In genomic region chr5:81505672-81506071, GRCh38 we compare ENCODE assay signal across 23 cellular contexts.
DNase-seq lines count a peak whose midpoint lies in the region; ATAC-seq and TF ChIP-seq lines count a peak whose summit lies in the region.
"Had no signal": no experiment of that assay in that cellular context is flagged by ENCODE, and none has a peak within 500 bp of the region (broad histone marks: within the 10 kb centered on the region; RNA-seq: fewer than 3 reads in every experiment).

No MANE protein-coding gene starts in this region.

- peak overlapping the region; percentile 47 for H3K4me3 Mint-ChIP-seq in natural killer cell
- H3K4me3 Mint-ChIP-seq in activated CD8-positive, alpha-beta memory T cell treated with anti-CD3 and anti-CD28 coated beads, Interleukin-2, amount 10 ng/mL, durations not matched to agents 7 days and 5 days = no peak overlapping the region
- H3K4me3 Mint-ChIP-seq: activated naive CD8-positive, alpha-beta T cell; naive thymus-derived CD8-positive, alpha-beta T cell; type B pancreatic cell had no signal

- H3K36me3 ChIP-seq in heart right ventricle = no peaks in the 10 kb centered on the region
- no peaks in the 10 kb centered on the region for H3K36me3 ChIP-seq in upper lobe of left lung
- H3K36me3 ChIP-seq: cardiac muscle cell had no signal

- H3K9me3 Mint-ChIP-seq in natural killer cell = peaks cover 0 to 2% of the 10 kb centered on the region in 2 donors
- peaks cover 2% of the 10 kb centered on the region for H3K9me3 Mint-ChIP-seq in activated CD8-positive, alpha-beta memory T cell treated with anti-CD3 and anti-CD28 coated beads, Interleukin-2, amount 10 ng/mL, durations not matched to agents 7 days and 5 days (ENCODE audit: low read depth)

- no peaks in the 10 kb centered on the region for H3K27me3 Mint-ChIP-seq in natural killer cell (ENCODE audit: low read depth in 2 of 2)
- no peaks in the 10 kb centered on the region for H3K27me3 Mint-ChIP-seq in activated CD8-positive, alpha-beta memory T cell treated with anti-CD3 and anti-CD28 coated beads, Interleukin-2, amount 10 ng/mL, durations not matched to agents 7 days and 5 days
- H3K27me3 Mint-ChIP-seq: activated naive CD8-positive, alpha-beta T cell; naive thymus-derived CD8-positive, alpha-beta T cell; type B pancreatic cell had no signal

- no peaks in the 10 kb centered on the region for H3K9me3 ChIP-seq in heart right ventricle
- no peaks in the 10 kb centered on the region for H3K9me3 ChIP-seq in upper lobe of left lung
- H3K9me3 ChIP-seq: A549, SK-N-SH had no signal

- intact Hi-C loops in heart right ventricle (cut with DNase I) = loop anchor here (2.0 to 10.0 kb wide), 13 partner anchors 242 to 719 kb away; partner anchors contain the start of genes SSBP2 (in 5 of the 10) and ATG10 (in 3 of the 10)
- intact Hi-C loops in left cardiac atrium (cut with DNase I) = loop anchor here in 1 of 2 donors (2.0 to 5.0 kb wide), 4 partner anchors 242 to 661 kb away; partner anchors contain the start of gene ATG10
- intact Hi-C loops in natural killer cell (cut with micrococcal nuclease) = loop anchor here (5.0 kb wide), 1 partner anchor 347 kb away; no protein-coding TSS in a partner anchor

- peaks cover 0 to 27% (median 20%) of the 10 kb centered on the region in 9 donors for H3K4me1 ChIP-seq in heart right ventricle
- H3K4me1 ChIP-seq in upper lobe of left lung = peaks cover 0 to 19% (median 13%) of the 10 kb centered on the region in 4 donors

- no peak for TF ChIP-seq EP300 in upper lobe of left lung (IDR thresholded peaks at IDR 0.05)

- no peaks in the 10 kb centered on the region for H3K36me3 Mint-ChIP-seq in natural killer cell
- peaks cover 4% of the 10 kb centered on the region for H3K36me3 Mint-ChIP-seq in activated CD8-positive, alpha-beta memory T cell treated with anti-CD3 and anti-CD28 coated beads, Interleukin-2, amount 10 ng/mL, durations not matched to agents 7 days and 5 days

- DNase-seq in heart right ventricle (no peak), left cardiac atrium (no peak), fibroblast of mammary gland (ENCODE audit: low read depth) (peak; percentile 2), natural killer cell (no peak), upper lobe of left lung (no peak), DMS53 treated with DMSO at 0.1 percent for 48 hours (lab: John Stamatoyannopoulos, UW; ENCODE audit: unreplicated experiment) (no peak), NCI-H1694 treated with DMSO at 0.1 percent for 48 hours (lab: John Stamatoyannopoulos, UW) (no peak)
- DNase-seq in activated CD8-positive, alpha-beta memory T cell treated with anti-CD3 and anti-CD28 coated beads, Interleukin-2, amount 10 ng/mL, durations not matched to agents 7 days and 5 days = no peak
- DNase-seq: activated CD4-positive, alpha-beta T cell treated with anti-CD3 and anti-CD28 coated beads, Interleukin-2, amount 50 U/mL, for 1 hour; activated T-cell treated with anti-CD3 and anti-CD28 coated beads, Interleukin-2, amount 50 U/mL, for 1 hour; DMS53; KG1; left colon; naive thymus-derived CD8-positive, alpha-beta T cell; NCI-H1417 treated with DMSO at 0.1 percent for 48 hours; NCI-H226; retina; SK-N-SH; stimulated activated CD4-positive, alpha-beta T cell treated with anti-CD3 and anti-CD28 coated beads, Interleukin-4, amount 100 ng/mL, for 4 hours had no signal

- CTCF ChIA-PET in activated CD8-positive, alpha-beta memory T cell treated with anti-CD3 and anti-CD28 coated beads, Interleukin-2, amount 10 ng/mL, durations not matched to agents 7 days and 5 days (lab: Charles Lee) = no interaction called here

- no peak for TF ChIP-seq POLR2A in upper lobe of left lung (IDR thresholded peaks at IDR 0.05)

- WGBS in heart right ventricle, 2 donors = 49 to 60% methylated on average over 1 of the region's 1 CpG
- 31 to 36% methylated on average over 1 of the region's 1 CpG for WGBS in upper lobe of left lung, 2 donors

- H3K27me3 ChIP-seq in heart right ventricle (no peaks in the 10 kb centered on the region), upper lobe of left lung (no peaks in the 10 kb centered on the region)
- H3K27me3 ChIP-seq: cardiac muscle cell had no signal

- H3K27ac ChIP-seq in heart right ventricle (peak overlapping the region in 7 of 10 donors; percentile 24 to 74 (median 61)), upper lobe of left lung (peak overlapping the region; percentile 3 to 72 (median 48))
- H3K27ac ChIP-seq: A549 had no signal

- H3K4me3 ChIP-seq in heart right ventricle (peak overlapping the region in 6 of 10 donors; percentile 1 to 37 (median 23)), fibroblast of mammary gland (ENCODE audit: control insufficient read depth, low read depth, low read length) (no peak overlapping the region), upper lobe of left lung (peak overlapping the region in 1 of 4 donors; percentile 21)
- H3K4me3 ChIP-seq: A549, cardiac muscle cell had no signal

- TF ChIP-seq CTCF in heart right ventricle (IDR thresholded peaks at IDR 0.05) = no peak
- no peak for TF ChIP-seq CTCF in fibroblast of mammary gland (conservative IDR thresholded peaks at IDR 0.05; ENCODE audit: control insufficient read depth, insufficient read depth, low read depth, low read length)
- no peak for TF ChIP-seq CTCF in natural killer cell (IDR thresholded peaks at IDR 0.05)
- TF ChIP-seq CTCF in upper lobe of left lung (IDR thresholded peaks at IDR 0.05) = no peak

- peak in 4 of 8 donors; percentile 18 to 54 (median 30) for ATAC-seq in heart right ventricle
- no peak for ATAC-seq in left cardiac atrium
- ATAC-seq in natural killer cell = no peak
- no peak for ATAC-seq in upper lobe of left lung (ENCODE audit: low FRiP score in 2 of 2)
- ATAC-seq in activated CD8-positive, alpha-beta memory T cell treated with anti-CD3 and anti-CD28 coated beads, Interleukin-2, amount 10 ng/mL, durations not matched to agents 7 days and 5 days = no peak
- ATAC-seq: A549; left colon; naive thymus-derived CD8-positive, alpha-beta T cell had no signal

- H3K4me1 Mint-ChIP-seq in natural killer cell = no peaks in the 10 kb centered on the region
- H3K4me1 Mint-ChIP-seq in activated CD8-positive, alpha-beta memory T cell treated with anti-CD3 and anti-CD28 coated beads, Interleukin-2, amount 10 ng/mL, durations not matched to agents 7 days and 5 days = peaks cover 3% of the 10 kb centered on the region

- H3K27ac Mint-ChIP-seq in natural killer cell = peak overlapping the region; percentile 27 to 44
- no peak overlapping the region for H3K27ac Mint-ChIP-seq in activated CD8-positive, alpha-beta memory T cell treated with anti-CD3 and anti-CD28 coated beads, Interleukin-2, amount 10 ng/mL, durations not matched to agents 7 days and 5 days
- H3K27ac Mint-ChIP-seq: activated naive CD8-positive, alpha-beta T cell; type B pancreatic cell had no signal
